ENCODE assay signal across 2 cellular contexts in the genomic region with DNA sequence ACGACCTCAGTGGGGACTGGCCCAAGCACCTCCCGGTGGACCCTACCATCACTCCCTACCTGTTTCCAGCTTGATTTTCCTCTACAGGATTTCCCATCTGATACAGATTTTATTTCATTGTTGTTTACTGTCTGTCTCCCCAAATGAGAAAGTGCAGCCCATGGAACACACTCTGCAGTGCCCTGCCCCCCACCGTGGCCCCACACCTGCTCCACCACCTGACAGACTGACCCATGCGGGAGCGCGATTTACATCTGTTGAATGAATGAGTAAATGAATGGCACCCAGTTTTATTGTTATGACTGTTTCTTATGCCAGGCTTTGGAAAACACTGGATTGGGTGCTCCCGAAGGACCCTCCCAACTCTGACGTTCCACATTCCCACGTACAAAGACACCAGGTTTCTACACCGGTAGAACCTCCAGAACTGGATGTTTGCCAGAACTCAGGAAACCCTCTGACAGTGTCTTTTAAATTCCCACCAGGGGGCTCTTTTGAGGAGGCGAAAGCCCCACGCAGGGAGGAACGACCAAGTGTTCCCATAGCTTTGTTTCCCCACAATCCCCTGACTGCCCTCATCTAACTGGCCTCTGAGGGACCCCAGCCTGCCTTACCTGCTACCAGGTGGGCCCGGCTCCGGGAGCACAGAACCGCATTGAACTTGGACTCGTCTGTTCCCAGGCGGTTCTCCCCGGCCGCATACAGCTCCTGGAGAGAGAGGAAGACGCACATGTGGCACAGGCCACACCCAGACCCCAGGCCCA.
TF ChIP-seq lines count a peak whose summit lies in the region.

No MANE protein-coding gene starts in this region.

TF ChIP-seq in SK-N-SH, 30 proteins besides CTCF, POLR2A, EP300 and RAD21 (continued from another document):
- TF ChIP-seq NRF1 (IDR thresholded peaks at IDR 0.05; ENCODE audit: low read depth, low read length) (no peak), RXRA (IDR thresholded peaks at IDR 0.05; ENCODE audit: borderline replicate concordance, low read depth) (no peak), NFIC (IDR thresholded peaks at IDR 0.05; ENCODE audit: borderline replicate concordance) (no peak), SMC3 (IDR thresholded peaks at IDR 0.05; ENCODE audit: low read depth, low read length) (no peak)
- TF ChIP-seq, protein P1, sequence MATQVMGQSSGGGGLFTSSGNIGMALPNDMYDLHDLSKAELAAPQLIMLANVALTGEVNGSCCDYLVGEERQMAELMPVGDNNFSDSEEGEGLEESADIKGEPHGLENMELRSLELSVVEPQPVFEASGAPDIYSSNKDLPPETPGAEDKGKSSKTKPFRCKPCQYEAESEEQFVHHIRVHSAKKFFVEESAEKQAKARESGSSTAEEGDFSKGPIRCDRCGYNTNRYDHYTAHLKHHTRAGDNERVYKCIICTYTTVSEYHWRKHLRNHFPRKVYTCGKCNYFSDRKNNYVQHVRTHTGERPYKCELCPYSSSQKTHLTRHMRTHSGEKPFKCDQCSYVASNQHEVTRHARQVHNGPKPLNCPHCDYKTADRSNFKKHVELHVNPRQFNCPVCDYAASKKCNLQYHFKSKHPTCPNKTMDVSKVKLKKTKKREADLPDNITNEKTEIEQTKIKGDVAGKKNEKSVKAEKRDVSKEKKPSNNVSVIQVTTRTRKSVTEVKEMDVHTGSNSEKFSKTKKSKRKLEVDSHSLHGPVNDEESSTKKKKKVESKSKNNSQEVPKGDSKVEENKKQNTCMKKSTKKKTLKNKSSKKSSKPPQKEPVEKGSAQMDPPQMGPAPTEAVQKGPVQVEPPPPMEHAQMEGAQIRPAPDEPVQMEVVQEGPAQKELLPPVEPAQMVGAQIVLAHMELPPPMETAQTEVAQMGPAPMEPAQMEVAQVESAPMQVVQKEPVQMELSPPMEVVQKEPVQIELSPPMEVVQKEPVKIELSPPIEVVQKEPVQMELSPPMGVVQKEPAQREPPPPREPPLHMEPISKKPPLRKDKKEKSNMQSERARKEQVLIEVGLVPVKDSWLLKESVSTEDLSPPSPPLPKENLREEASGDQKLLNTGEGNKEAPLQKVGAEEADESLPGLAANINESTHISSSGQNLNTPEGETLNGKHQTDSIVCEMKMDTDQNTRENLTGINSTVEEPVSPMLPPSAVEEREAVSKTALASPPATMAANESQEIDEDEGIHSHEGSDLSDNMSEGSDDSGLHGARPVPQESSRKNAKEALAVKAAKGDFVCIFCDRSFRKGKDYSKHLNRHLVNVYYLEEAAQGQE (IDR thresholded peaks at IDR 0.05; ENCODE audit: low read depth, low read length) = no peak
- TF ChIP-seq, protein P2, sequence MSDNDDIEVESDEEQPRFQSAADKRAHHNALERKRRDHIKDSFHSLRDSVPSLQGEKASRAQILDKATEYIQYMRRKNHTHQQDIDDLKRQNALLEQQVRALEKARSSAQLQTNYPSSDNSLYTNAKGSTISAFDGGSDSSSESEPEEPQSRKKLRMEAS (IDR thresholded peaks at IDR 0.05; ENCODE audit: low read depth) = no peak
- TF ChIP-seq, protein P3, sequence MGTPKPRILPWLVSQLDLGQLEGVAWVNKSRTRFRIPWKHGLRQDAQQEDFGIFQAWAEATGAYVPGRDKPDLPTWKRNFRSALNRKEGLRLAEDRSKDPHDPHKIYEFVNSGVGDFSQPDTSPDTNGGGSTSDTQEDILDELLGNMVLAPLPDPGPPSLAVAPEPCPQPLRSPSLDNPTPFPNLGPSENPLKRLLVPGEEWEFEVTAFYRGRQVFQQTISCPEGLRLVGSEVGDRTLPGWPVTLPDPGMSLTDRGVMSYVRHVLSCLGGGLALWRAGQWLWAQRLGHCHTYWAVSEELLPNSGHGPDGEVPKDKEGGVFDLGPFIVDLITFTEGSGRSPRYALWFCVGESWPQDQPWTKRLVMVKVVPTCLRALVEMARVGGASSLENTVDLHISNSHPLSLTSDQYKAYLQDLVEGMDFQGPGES (IDR thresholded peaks at IDR 0.05; ENCODE audit: low read depth, low read length) = no peak
- TF ChIP-seq, protein P4, sequence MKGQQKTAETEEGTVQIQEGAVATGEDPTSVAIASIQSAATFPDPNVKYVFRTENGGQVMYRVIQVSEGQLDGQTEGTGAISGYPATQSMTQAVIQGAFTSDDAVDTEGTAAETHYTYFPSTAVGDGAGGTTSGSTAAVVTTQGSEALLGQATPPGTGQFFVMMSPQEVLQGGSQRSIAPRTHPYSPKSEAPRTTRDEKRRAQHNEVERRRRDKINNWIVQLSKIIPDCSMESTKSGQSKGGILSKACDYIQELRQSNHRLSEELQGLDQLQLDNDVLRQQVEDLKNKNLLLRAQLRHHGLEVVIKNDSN (IDR thresholded peaks at IDR 0.05; ENCODE audit: borderline replicate concordance, low read depth) = no peak
TF ChIP-seq in SK-N-SH: peak in this region for 0.

TF ChIP-seq in SK-N-SH treated with all-trans-retinoic acid at 6 μM for 48 hours, 23 proteins besides CTCF, POLR2A, EP300 and RAD21 (continued from another document):
- TF ChIP-seq, protein P5, sequence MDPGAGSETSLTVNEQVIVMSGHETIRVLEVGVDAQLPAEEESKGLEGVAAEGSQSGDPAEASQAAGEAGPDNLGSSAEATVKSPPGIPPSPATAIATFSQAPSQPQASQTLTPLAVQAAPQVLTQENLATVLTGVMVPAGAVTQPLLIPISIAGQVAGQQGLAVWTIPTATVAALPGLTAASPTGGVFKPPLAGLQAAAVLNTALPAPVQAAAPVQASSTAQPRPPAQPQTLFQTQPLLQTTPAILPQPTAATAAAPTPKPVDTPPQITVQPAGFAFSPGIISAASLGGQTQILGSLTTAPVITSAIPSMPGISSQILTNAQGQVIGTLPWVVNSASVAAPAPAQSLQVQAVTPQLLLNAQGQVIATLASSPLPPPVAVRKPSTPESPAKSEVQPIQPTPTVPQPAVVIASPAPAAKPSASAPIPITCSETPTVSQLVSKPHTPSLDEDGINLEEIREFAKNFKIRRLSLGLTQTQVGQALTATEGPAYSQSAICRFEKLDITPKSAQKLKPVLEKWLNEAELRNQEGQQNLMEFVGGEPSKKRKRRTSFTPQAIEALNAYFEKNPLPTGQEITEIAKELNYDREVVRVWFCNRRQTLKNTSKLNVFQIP (CRISPR knock-in tag; IDR thresholded peaks at IDR 0.05; ENCODE audit: borderline replicate concordance, low read depth) = no peak
